ENCODE assay signal across 8 cellular contexts in the genomic region with DNA sequence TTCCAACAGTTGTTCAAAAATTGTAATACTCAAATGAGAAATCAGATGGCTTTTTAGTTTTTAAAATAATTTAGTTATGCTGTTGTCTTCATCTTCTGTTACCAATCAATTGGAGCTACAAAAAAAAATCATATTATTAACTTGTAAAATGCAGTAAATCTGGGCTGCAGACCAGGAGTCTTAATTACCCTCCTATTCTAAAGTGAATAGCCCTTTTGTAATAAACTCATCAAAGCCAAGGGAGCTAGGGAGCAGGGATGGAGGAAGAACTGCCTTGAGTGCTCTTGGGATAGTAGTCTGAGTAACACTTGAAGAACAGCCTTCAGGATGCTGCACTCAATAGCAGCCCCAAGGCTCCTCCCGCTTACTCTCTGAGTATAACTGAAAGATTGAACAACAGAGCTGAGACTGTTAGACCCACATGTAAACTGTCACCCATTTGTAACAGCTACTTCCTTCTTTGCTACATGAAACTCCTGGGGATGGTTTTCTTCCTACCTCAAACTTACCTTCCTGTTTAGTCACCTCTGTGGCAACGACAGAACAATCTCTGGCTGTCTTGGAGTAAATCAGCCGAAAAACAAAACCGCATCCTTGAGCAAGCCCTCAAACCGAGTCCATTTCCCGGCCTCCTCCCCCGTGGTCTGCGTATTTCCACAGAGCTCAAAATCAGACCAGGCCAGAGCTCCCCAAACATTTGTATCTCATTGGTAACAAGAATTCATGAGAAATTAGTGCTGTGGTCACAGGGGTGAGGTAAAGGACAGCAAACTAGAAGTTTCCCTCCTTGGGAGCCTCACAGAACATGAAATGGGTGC. TPM values are rescaled to one million over a fixed set of nuclear protein-coding genes. Genes with fewer than 3 reads are reported as not detected.
DNase-seq lines count a peak whose midpoint lies in the region; ATAC-seq, FAIRE-seq and TF ChIP-seq lines count a peak whose summit lies in the region.

No MANE protein-coding gene starts in this region.

- H3K36me3 Mint-ChIP-seq in activated T-cell treated with anti-CD3 and anti-CD28 coated beads, Interleukin-2, amount 50 U/mL, for 72 hours (ENCODE audit: insufficient read depth in 2 of 2) = peaks cover 7 to 8% of the 10 kb centered on the region in 2 donors
- H3K36me3 Mint-ChIP-seq in mesothelial cell of epicardium = no peaks in the 10 kb centered on the region

- H3K4me3 Mint-ChIP-seq in activated T-cell treated with anti-CD3 and anti-CD28 coated beads, Interleukin-2, amount 50 U/mL, for 72 hours = peak overlapping the region; percentile 71 to 83
- H3K4me3 Mint-ChIP-seq in mesothelial cell of epicardium = no peak overlapping the region

- DNase-seq in GM12892 (ENCODE audit: insufficient read length) = no peak
- peak; percentile 6 for DNase-seq in NAMALWA (ENCODE audit: low spot score)
- peak; percentile 78 to 80 for DNase-seq in activated T-cell treated with anti-CD3 and anti-CD28 coated beads, Interleukin-2, amount 50 U/mL, for 72 hours
- DNase-seq in mesothelial cell of epicardium (ENCODE audit: low spot score in 2 of 2, unreplicated experiment in 2 of 2) = no peak
- no peak for DNase-seq in HuH-7 (ENCODE audit: low spot score)
- no peak for DNase-seq in midbrain (lab: John Stamatoyannopoulos, UW)
- DNase-seq in occipital lobe (lab: John Stamatoyannopoulos, UW) = no peak

- FAIRE-seq in GM12892 (lab: Jason Lieb, UNC) = peak; percentile 90

- peaks cover 45% of the 10 kb centered on the region for H3K4me1 Mint-ChIP-seq in activated T-cell treated with anti-CD3 and anti-CD28 coated beads, Interleukin-2, amount 50 U/mL, for 72 hours (ENCODE audit: low read depth)
- peaks cover 6% of the 10 kb centered on the region for H3K4me1 Mint-ChIP-seq in mesothelial cell of epicardium

- H3K27me3 Mint-ChIP-seq in activated T-cell treated with anti-CD3 and anti-CD28 coated beads, Interleukin-2, amount 50 U/mL, for 72 hours (ENCODE audit: low read depth) = no peaks in the 10 kb centered on the region
- H3K27me3 Mint-ChIP-seq in mesothelial cell of epicardium (ENCODE audit: low read depth) = no peaks in the 10 kb centered on the region

- peak; percentile 79 for ATAC-seq in GM21825 (IDR thresholded peaks at IDR 0.05; ENCODE audit: unreplicated experiment)
- peak; percentile 89 to 91 for ATAC-seq in activated T-cell treated with anti-CD3 and anti-CD28 coated beads, Interleukin-2, amount 50 U/mL, for 72 hours (replicated peaks in 1 of 2)

- no peak for TF ChIP-seq CTCF in mesothelial cell of epicardium (IDR thresholded peaks at IDR 0.05; ENCODE audit: unreplicated experiment)

- H3K27ac Mint-ChIP-seq in activated T-cell treated with anti-CD3 and anti-CD28 coated beads, Interleukin-2, amount 50 U/mL, for 72 hours = peak overlapping the region; percentile 92
- peak overlapping the region; percentile 27 for H3K27ac Mint-ChIP-seq in mesothelial cell of epicardium

- TF ChIP-seq POLR2A in GM12892 (IDR thresholded peaks at IDR 0.05; ENCODE audit: low read depth, low read length) = peak; percentile 34; the same call in 1 of the 2 replicates

- H3K9me3 Mint-ChIP-seq in activated T-cell treated with anti-CD3 and anti-CD28 coated beads, Interleukin-2, amount 50 U/mL, for 72 hours = peaks cover 0 to 2% of the 10 kb centered on the region in 2 donors
- H3K9me3 Mint-ChIP-seq in mesothelial cell of epicardium = peaks cover 8% of the 10 kb centered on the region

RNA-seq across cellular contexts. Expression of gene CD58, which starts 55.9 kb away (rescaled TPM):
- 172 TPM for polyA plus RNA-seq in GM12892 (2012; ENCODE audit: missing spikeins)
- total RNA-seq in activated T-cell treated with anti-CD3 and anti-CD28 coated beads, Interleukin-2, amount 50 U/mL, for 72 hours = 10 to 100 TPM; 15.4 to 32.7 TPM
- 6.6 to 8.0 TPM (median 7.6 TPM) in 3 replicates for total RNA-seq in mesothelial cell of epicardium
- total RNA-seq in occipital lobe = 7.3 TPM

Comparison
In these comparisons a context has a peak if more than half of its experiments do, and no peak if none do; other contexts are left out.
1. DNase-seq: peak in NAMALWA (single experiment) and activated T-cell treated with anti-CD3 and anti-CD28 coated beads, Interleukin-2, amount 50 U/mL, for 72 hours (2 of 2); none in GM12892 (single experiment), mesothelial cell of epicardium (0 of 2), HuH-7 (single experiment), midbrain (single experiment) and occipital lobe (single experiment).